14 cellular contexts compared by ENCODE assay signal in genomic region chr15:36370051-36370734, GRCh38.
"Had no signal": no experiment of that assay in that cellular context is flagged by ENCODE, and none has a peak within 500 bp of the region (broad histone marks: within the 10 kb centered on the region; RNA-seq: fewer than 3 reads in every experiment).

No MANE protein-coding gene starts in this region.

- DNase-seq: activated CD4-positive, alpha-beta T cell treated with anti-CD3 and anti-CD28 coated beads for 4 hours; activated naive CD4-positive, alpha-beta T cell treated with anti-CD3 and anti-CD28 coated beads, Interleukin-2, amount 10 ng/mL, durations not matched to agents 7 days and 5 days; adrenal gland; body of pancreas; effector memory CD4-positive, alpha-beta T cell; left ventricle myocardium inferior; pancreas; thyroid gland; uterus had no signal

- H3K27me3 Mint-ChIP-seq: activated naive CD4-positive, alpha-beta T cell treated with anti-CD3 and anti-CD28 coated beads, Interleukin-2, amount 10 ng/mL, durations not matched to agents 7 days and 5 days; activated T-helper 17 cell treated with anti-CD3 and anti-CD28 coated beads, Interleukin-2, amount 50 U/mL, for 72 hours; central memory CD8-positive, alpha-beta T cell had no signal

- H3K9me3 Mint-ChIP-seq: activated naive CD4-positive, alpha-beta T cell treated with anti-CD3 and anti-CD28 coated beads, Interleukin-2, amount 10 ng/mL, durations not matched to agents 7 days and 5 days; neural crest cell; stimulated activated effector memory CD8-positive, alpha-beta T cell treated with anti-CD3 and anti-CD28 coated beads, Interleukin-12 subunit alpha, Interleukin-12 subunit beta, amount 100 ng/mL, for 72 hours had no signal

- H3K36me3 ChIP-seq: adrenal gland, left ventricle myocardium inferior, pancreas, thyroid gland, uterus had no signal

- H3K27ac ChIP-seq: adrenal gland, body of pancreas, left ventricle myocardium inferior, pancreas, skin epidermis, thyroid gland, uterus had no signal

- ATAC-seq: activated T-helper 17 cell treated with anti-CD3 and anti-CD28 coated beads, Interleukin-2, amount 50 U/mL, for 72 hours; body of pancreas; pancreas; stimulated activated effector memory CD8-positive, alpha-beta T cell treated with anti-CD3 and anti-CD28 coated beads, Interleukin-12 subunit alpha, Interleukin-12 subunit beta, amount 100 ng/mL, for 72 hours had no signal

- H3K27ac Mint-ChIP-seq: activated naive CD4-positive, alpha-beta T cell treated with anti-CD3 and anti-CD28 coated beads, Interleukin-2, amount 10 ng/mL, durations not matched to agents 7 days and 5 days; activated T-helper 17 cell treated with anti-CD3 and anti-CD28 coated beads, Interleukin-2, amount 50 U/mL, for 72 hours; stimulated activated effector memory CD8-positive, alpha-beta T cell treated with anti-CD3 and anti-CD28 coated beads, Interleukin-12 subunit alpha, Interleukin-12 subunit beta, amount 100 ng/mL, for 72 hours had no signal

- H3K4me1 ChIP-seq: body of pancreas, left ventricle myocardium inferior, pancreas, thyroid gland, uterus had no signal

- H3K27me3 ChIP-seq: adrenal gland, body of pancreas, pancreas, thyroid gland, uterus had no signal

- H3K36me3 Mint-ChIP-seq: activated naive CD4-positive, alpha-beta T cell treated with anti-CD3 and anti-CD28 coated beads, Interleukin-2, amount 10 ng/mL, durations not matched to agents 7 days and 5 days; stimulated activated effector memory CD8-positive, alpha-beta T cell treated with anti-CD3 and anti-CD28 coated beads, Interleukin-12 subunit alpha, Interleukin-12 subunit beta, amount 100 ng/mL, for 72 hours had no signal

- H3K4me3 Mint-ChIP-seq: activated naive CD4-positive, alpha-beta T cell treated with anti-CD3 and anti-CD28 coated beads, Interleukin-2, amount 10 ng/mL, durations not matched to agents 7 days and 5 days; activated T-helper 17 cell treated with anti-CD3 and anti-CD28 coated beads, Interleukin-2, amount 50 U/mL, for 72 hours; central memory CD8-positive, alpha-beta T cell; neural crest cell; stimulated activated effector memory CD8-positive, alpha-beta T cell treated with anti-CD3 and anti-CD28 coated beads, Interleukin-12 subunit alpha, Interleukin-12 subunit beta, amount 100 ng/mL, for 72 hours had no signal

- FAIRE-seq: pancreas had no signal

- H3K9me3 ChIP-seq: adrenal gland, body of pancreas, left ventricle myocardium inferior, pancreas, thyroid gland, uterus had no signal

- H3K4me3 ChIP-seq: adrenal gland, body of pancreas, left ventricle myocardium inferior, pancreas, skin epidermis, thyroid gland, uterus had no signal

- H3K4me1 Mint-ChIP-seq: activated naive CD4-positive, alpha-beta T cell treated with anti-CD3 and anti-CD28 coated beads, Interleukin-2, amount 10 ng/mL, durations not matched to agents 7 days and 5 days; activated T-helper 17 cell treated with anti-CD3 and anti-CD28 coated beads, Interleukin-2, amount 50 U/mL, for 72 hours; central memory CD8-positive, alpha-beta T cell; stimulated activated effector memory CD8-positive, alpha-beta T cell treated with anti-CD3 and anti-CD28 coated beads, Interleukin-12 subunit alpha, Interleukin-12 subunit beta, amount 100 ng/mL, for 72 hours had no signal
